23 cellular contexts compared by ENCODE assay signal in genomic region chr21:42615924-42616323, GRCh38. TPM values are rescaled to one million over a fixed set of nuclear protein-coding genes. Genes with fewer than 3 reads are reported as not detected.
DNase-seq lines count a peak whose midpoint lies in the region; ATAC-seq, FAIRE-seq and TF ChIP-seq lines count a peak whose summit lies in the region.
"Had no signal": no experiment of that assay in that cellular context is flagged by ENCODE, and none has a peak within 500 bp of the region (broad histone marks: within the 10 kb centered on the region; RNA-seq: fewer than 3 reads in every experiment).

No MANE protein-coding gene starts in this region.

- no peaks in the 10 kb centered on the region for H3K36me3 ChIP-seq in HepG2 (replicated peaks in 1 of 2; ENCODE audit: control insufficient read depth in 1 of 2, insufficient read depth in 2 of 2, low read length in 2 of 2)
- no peaks in the 10 kb centered on the region for H3K36me3 ChIP-seq in right lobe of liver
- no peaks in the 10 kb centered on the region for H3K36me3 ChIP-seq in K562 (ENCODE audit: control insufficient read depth, insufficient read depth, low read length)
- no peaks in the 10 kb centered on the region for H3K36me3 ChIP-seq in vagina
- H3K36me3 ChIP-seq: SJCRH30 had no signal

- H3K4me2 ChIP-seq in HepG2 (ENCODE audit: low read depth, low read length) (peak overlapping the region; percentile 47; the same call in 1 of the 2 replicates), K562 (ENCODE audit: insufficient read depth, low read length) (no peak overlapping the region)

- intact Hi-C loops in HepG2 (cut with micrococcal nuclease; ENCODE audit: unreplicated experiment) (no loop called here), right lobe of liver (cut with DNase I) (no loop called here), K562 (cut with micrococcal nuclease) (no loop called here), left ventricle myocardium superior (cut with micrococcal nuclease) (no loop called here), vagina (cut with DNase I) (no loop called here)

- no peak for TF ChIP-seq RAD21 in HepG2 (CRISPR knock-in tag; IDR thresholded peaks at IDR 0.05)
- no peak for TF ChIP-seq RAD21 in K562 (CRISPR knock-in tag; conservative IDR thresholded peaks at IDR 0.05 in 1 of 2, IDR thresholded peaks at IDR 0.05 in 1 of 2)

- no peaks in the 10 kb centered on the region for H3K9me1 ChIP-seq in K562 (ENCODE audit: control insufficient read depth, insufficient read depth, low read length)

- H2AFZ ChIP-seq in HepG2 (ENCODE audit: low read length) (no peak overlapping the region), K562 (ENCODE audit: low read depth, low read length) (no peak overlapping the region)

- DNase-seq in HepG2 (ENCODE audit: low spot score) (no peak), right lobe of liver (no peak), K562 (ENCODE audit: extremely low read depth in 1 of 4, low spot score in 3 of 4) (no peak), mesenteric fat pad (ENCODE audit: low spot score) (peak; percentile 9), GM13976 (ENCODE audit: low spot score) (no peak), left ventricle myocardium superior (no peak), vagina (ENCODE audit: extremely low spot score in 2 of 2) (no peak)
- no peak for DNase-seq in activated T-cell treated with anti-CD3 and anti-CD28 coated beads, Interleukin-2, amount 50 U/mL, for 48 hours
- DNase-seq: AML-193; C1 segment of cervical spinal cord; EL; GF-D8; KG1; MV-4-11; NCI-H1105 treated with DMSO at 0.1 percent for 48 hours; NCI-H2029 treated with DMSO at 0.1 percent for 48 hours; NCI-H345; NCI-H524; NCI-H774; NK-92 treated with Interleukin-12 subunit alpha and Interleukin-12 subunit beta, amount 100 ng/mL, for 24 hours; SJCRH30 had no signal

- BruUV-seq in HepG2 (replicated peaks; lab: Mats Ljungman, UMichigan) (no TSS peak), K562 (replicated peaks; lab: Mats Ljungman, UMichigan) (no TSS peak)

- POLR2A ChIA-PET in HepG2 (lab: Yijun Ruan, JAX) (no interaction called here), K562 (lab: Yijun Ruan, JAX) (interaction anchor here (0.6 kb wide), 1 partner anchor 118 kb away, joined by 3 read pairs; no protein-coding TSS in a partner anchor)

- H4K20me1 ChIP-seq in HepG2 (ENCODE audit: insufficient read depth, low read length) (no peaks in the 10 kb centered on the region), K562 (replicated peaks; ENCODE audit: control insufficient read depth, insufficient read depth, low read length) (peaks cover 5% of the 10 kb centered on the region; the same call in 1 of the 2 replicates)

- TF ChIP-seq POLR2A in HepG2 (IDR thresholded peaks at IDR 0.05; ENCODE audit: insufficient read depth in 1 of 2, low read depth in 2 of 2, low read length in 2 of 2) (no peak), right lobe of liver (IDR thresholded peaks at IDR 0.05) (no peak), K562 (conservative IDR thresholded peaks at IDR 0.05) (no peak), vagina (IDR thresholded peaks at IDR 0.05) (no peak)

- H3K27ac ChIP-seq in HepG2 (ENCODE audit: extremely low read length, insufficient read depth, low read length) (no peak overlapping the region), right lobe of liver (no peak overlapping the region), K562 (ENCODE audit: extremely low read depth, low read depth, low read length) (no peak overlapping the region), vagina (no peak overlapping the region)
- H3K27ac ChIP-seq: SJCRH30 had no signal

- TF ChIP-seq CTCF in HepG2 (CRISPR knock-in tag; IDR thresholded peaks at IDR 0.05) (no peak), right lobe of liver (IDR thresholded peaks at IDR 0.05) (no peak), K562 (IDR thresholded peaks at IDR 0.05 in 2 of 3, conservative IDR thresholded peaks at IDR 0.05 in 1 of 3; ENCODE audit: insufficient read depth in 2 of 3, low read depth in 1 of 3, low read length in 3 of 3) (no peak), GM13976 (IDR thresholded peaks at IDR 0.05; ENCODE audit: borderline replicate concordance, control extremely low read depth, extremely low read depth, insufficient read depth, missing control alignments) (no peak), vagina (IDR thresholded peaks at IDR 0.05) (no peak)

- H3K9me3 ChIP-seq in HepG2 (ENCODE audit: low read length), result no peaks in the 10 kb centered on the region
- H3K9me3 ChIP-seq in right lobe of liver, result no peaks in the 10 kb centered on the region
- H3K9me3 ChIP-seq in K562 (replicated peaks; ENCODE audit: control insufficient read depth, insufficient read depth, low read depth, low read length), result no peaks in the 10 kb centered on the region
- no peaks in the 10 kb centered on the region for H3K9me3 ChIP-seq in vagina
- H3K9me3 ChIP-seq: SJCRH30 had no signal

- in situ Hi-C loops in HepG2 (cut with HindIII; ENCODE audit: extremely low pct_ligation_motif_present, low pct_unique_long_range_greater_than_20kb) (no loop called here), K562 (cut with MboI) (no loop called here), GM13976 (cut with MboI; ENCODE audit: low sequenced_read_pairs, unreplicated experiment) (no loop called here)

- peak; percentile 57 for FAIRE-seq in HepG2 (lab: Jason Lieb, UNC)
- FAIRE-seq in K562 (lab: Jason Lieb, UNC), result no peak

- H3K79me2 ChIP-seq in HepG2 (ENCODE audit: insufficient read depth, low read length) (no peaks in the 10 kb centered on the region), K562 (ENCODE audit: control insufficient read depth, insufficient read depth, low read length) (no peaks in the 10 kb centered on the region)

- H3K4me1 ChIP-seq in HepG2 (ENCODE audit: insufficient read depth, low read length) (peaks cover 37% of the 10 kb centered on the region), right lobe of liver (peaks cover 0 to 5% (median 2%) of the 10 kb centered on the region in 4 donors), K562 (replicated peaks in 1 of 2; ENCODE audit: control insufficient read depth in 2 of 2, insufficient read depth in 2 of 2, low read length in 2 of 2) (peaks cover 3 to 18% of the 10 kb centered on the region in 2 experiments; a peak in 3 of 5 replicates), vagina (no peaks in the 10 kb centered on the region)
- H3K4me1 ChIP-seq: SJCRH30 had no signal

- 31% methylated on average over 3 of the region's 3 CpGs for WGBS in HepG2 (ENCODE audit: low lambda C conversion rate)
- 56% methylated on average over 3 of the region's 3 CpGs for WGBS in right lobe of liver (ENCODE audit: insufficient coverage, low coverage, low lambda C conversion rate, missing lambda C conversion rate)
- WGBS in K562 (ENCODE audit: insufficient coverage, low coverage, missing lambda C conversion rate), result 2% methylated on average over 3 of the region's 3 CpGs

- ATAC-seq in HepG2 (no peak), right lobe of liver (no peak), K562 (no peak), left ventricle myocardium superior (no peak)
- ATAC-seq: Panc1 had no signal

- no peak overlapping the region; a peak in 1 of 6 replicates for H3K4me3 ChIP-seq in HepG2 (replicated peaks in 1 of 3; ENCODE audit: insufficient read depth in 1 of 3, low read depth in 2 of 3, low read length in 3 of 3)
- H3K4me3 ChIP-seq in right lobe of liver, result no peak overlapping the region
- no peak overlapping the region for H3K4me3 ChIP-seq in K562
- H3K4me3 ChIP-seq in vagina, result no peak overlapping the region
- H3K4me3 ChIP-seq: SJCRH30 had no signal

- H3K27me3 ChIP-seq in HepG2 (ENCODE audit: control insufficient read depth in 1 of 2, insufficient read depth in 2 of 2, low read length in 2 of 2) (peaks cover 2 to 36% of the 10 kb centered on the region in 2 experiments; a peak in 4 of 5 replicates), right lobe of liver (no peaks in the 10 kb centered on the region), K562 (ENCODE audit: control insufficient read depth in 2 of 2, insufficient read depth in 2 of 2, low read length in 2 of 2) (peaks cover 28 to 64% of the 10 kb centered on the region in 2 experiments), vagina (no peaks in the 10 kb centered on the region)
- H3K27me3 ChIP-seq: SJCRH30 had no signal

- TF ChIP-seq EP300 in HepG2 (IDR thresholded peaks at IDR 0.05; ENCODE audit: low read depth in 2 of 2, low read length in 2 of 2) (no peak), HepG2 (CRISPR knock-in tag; IDR thresholded peaks at IDR 0.05; ENCODE audit: borderline replicate concordance) (no peak), K562 (IDR thresholded peaks at IDR 0.05; ENCODE audit: low read length) (no peak)

- H3K9ac ChIP-seq in HepG2 (ENCODE audit: insufficient read depth, low read depth, low read length) (no peak overlapping the region), K562 (ENCODE audit: insufficient read depth in 1 of 2, low read depth in 2 of 2, low read length in 2 of 2) (no peak overlapping the region)

- CTCF ChIA-PET in HepG2 (lab: Yijun Ruan, JAX; ENCODE audit: low intra/inter-chr PET ratio, low total read pairs), result no interaction called here
- CTCF ChIA-PET in K562 (lab: Yijun Ruan, JAX; ENCODE audit: low intra/inter-chr PET ratio), result no interaction called here

RNA-seq across cellular contexts. Expression of gene PDE9A, which starts 37.5 kb away (rescaled TPM):
- total RNA-seq in HepG2 (2016; rRNA removed; fragmentation: Illumina TruSeq; extraction: Trizol), result 4.3 and 4.6 TPM in 2 replicates
- total RNA-seq in HepG2 (2016; cell fraction: cytosol; rRNA removed; fragmentation: Illumina TruSeq; extraction: Trizol; ENCODE audit: low read depth), result 5.9 and 7.3 TPM in 2 replicates
- total RNA-seq in HepG2 (2016; cell fraction: insoluble cytoplasmic fraction; rRNA removed; fragmentation: Illumina TruSeq; extraction: Trizol), result 4.1 and 4.3 TPM in 2 replicates
- total RNA-seq in HepG2 (2016; cell fraction: membrane; rRNA removed; fragmentation: Illumina TruSeq; extraction: Trizol), result 9.6 TPM in 2 replicates
- total RNA-seq in HepG2 (2016; cell fraction: nucleus; rRNA removed; fragmentation: Illumina TruSeq; extraction: Trizol), result 4.2 and 5.2 TPM in 2 replicates
- polyA plus RNA-seq in HepG2 (2011; rRNA removed), result 19.7 and 22.9 TPM in 2 replicates
- polyA plus RNA-seq in HepG2 (2011; cell fraction: cytosol; rRNA removed), result 16.4 and 19.0 TPM in 2 replicates
- polyA plus RNA-seq in HepG2 (2011; cell fraction: nucleus; rRNA removed), result 25.1 and 25.6 TPM in 2 replicates
- 15.9 and 16.0 TPM in 2 replicates for polyA plus RNA-seq in HepG2 (2012)
- 12.4 and 13.6 TPM in 2 replicates for polyA plus RNA-seq in HepG2 (2016; cell fraction: cytosol; fragmentation: Illumina TruSeq; extraction: Trizol; ENCODE audit: low read depth)
- 5.4 and 7.7 TPM in 2 replicates for polyA plus RNA-seq in HepG2 (2016; cell fraction: insoluble cytoplasmic fraction; fragmentation: Illumina TruSeq; extraction: Trizol; ENCODE audit: low read depth)
- 12.9 and 13.7 TPM in 2 replicates for polyA plus RNA-seq in HepG2 (2016; cell fraction: membrane; fragmentation: Illumina TruSeq; extraction: Trizol; ENCODE audit: low read depth)
- polyA plus RNA-seq in HepG2 (2016; cell fraction: nucleus; fragmentation: Illumina TruSeq; extraction: Trizol; ENCODE audit: insufficient read depth, low read depth), result 8.9 TPM in 2 replicates
- 6.1 and 18.8 TPM in 2 replicates for polyA minus RNA-seq in HepG2 (2011; rRNA and poly(A)+ RNA removed; ENCODE audit: low replicate concordance)
- polyA minus RNA-seq in HepG2 (2011; cell fraction: cytosol; rRNA and poly(A)+ RNA removed), result 10.6 and 12.7 TPM in 2 replicates
- 10.4 and 11.6 TPM in 2 replicates for polyA minus RNA-seq in HepG2 (2011; cell fraction: nucleus; rRNA and poly(A)+ RNA removed)
- total RNA-seq in right lobe of liver, result 1 to 10 TPM; 1.1 to 5.9 (median 3.3) TPM
- 0.12 and 0.63 TPM in 2 replicates for total RNA-seq in K562 (2011; cell fraction: chromatin; rRNA removed; ENCODE audit: low replicate concordance)
- total RNA-seq in K562 (2011; cell fraction: nucleolus; rRNA removed), result 0.92 TPM in 1 of 2 replicates, not detected in the other
- total RNA-seq in K562 (2011; cell fraction: nucleoplasm; rRNA removed), result not detected in 2 replicates
- not detected in 2 replicates for total RNA-seq in K562 (2014; rRNA removed)
- total RNA-seq in K562 (2014; rRNA removed; fragmentation: Illumina TruSeq; extraction: Trizol), result not detected in 2 replicates
- not detected in 2 replicates for total RNA-seq in K562 (2015; rRNA removed; fragmentation: Illumina TruSeq; extraction: Trizol)
- 0.27 TPM in 1 of 2 replicates, not detected in the other for total RNA-seq in K562 (2021)
- polyA plus RNA-seq in K562 (2011; rRNA removed), result 0.07 TPM in 1 of 2 replicates, not detected in the other
- 0.13 TPM in 1 of 2 replicates, not detected in the other for polyA plus RNA-seq in K562 (2011; cell fraction: cytosol; rRNA removed)
- 0.15 TPM in 1 of 2 replicates, not detected in the other for polyA plus RNA-seq in K562 (2011; cell fraction: nucleus; rRNA removed)
- not detected in 2 replicates for polyA plus RNA-seq in K562 (2012)
- polyA plus RNA-seq in K562 (2014; fragmentation: Illumina TruSeq; extraction: Trizol), result not detected in 2 replicates
- not detected for polyA plus RNA-seq in K562 (2014; fragmentation: Nextera tagmentation; extraction: Ambion mirVana)
- not detected in 2 replicates for polyA plus RNA-seq in K562 (2014; rRNA removed)
- not detected in 2 replicates for polyA minus RNA-seq in K562 (2011; rRNA and poly(A)+ RNA removed)
- polyA minus RNA-seq in K562 (2011; cell fraction: cytosol; rRNA and poly(A)+ RNA removed), result not detected in 2 replicates
- not detected in 2 replicates for polyA minus RNA-seq in K562 (2011; cell fraction: nucleus; rRNA and poly(A)+ RNA removed)
- total RNA-seq in mesenteric fat pad, result 7.9 TPM
- 4.1 TPM for total RNA-seq in left ventricle myocardium superior
- 9.6 TPM for total RNA-seq in vagina
- total RNA-seq: A172 had no signal

Comparison
In these comparisons a context has a peak if more than half of its experiments do, and no peak if none do; other contexts are left out.
1. Of the 241 proteins assayed by ChIP-seq in both HepG2 and K562: peak only in HepG2: FOXK2, NBN and ZNF282; only in K562: EHMT2, ELF4, HBP1, PHF20, ZBTB26 and ZNF407; in both: none; in neither: 230; mixed calls (peak in some experiments, not most) for 2.